16 cellular contexts compared by ENCODE assay signal in the genomic region with DNA sequence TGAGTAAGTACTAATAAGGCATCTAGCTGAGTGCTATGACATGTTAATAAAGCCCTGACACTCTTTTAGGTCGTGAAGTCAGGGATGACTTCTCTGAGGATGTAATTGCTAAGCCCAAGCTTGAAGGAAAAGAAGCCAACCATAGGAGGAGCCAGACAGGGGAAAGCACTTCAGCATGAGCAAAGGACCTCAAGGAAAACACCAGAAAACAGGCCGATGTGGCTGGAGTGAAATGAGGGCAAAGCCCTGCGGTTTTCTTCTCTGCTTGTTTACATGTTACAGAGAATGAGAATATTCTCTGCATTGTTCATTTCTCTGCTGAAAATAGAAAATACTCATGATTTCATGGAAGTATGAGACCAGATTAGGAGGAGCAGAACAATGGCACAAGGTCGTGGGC.
DNase-seq lines count a peak whose midpoint lies in the region; ATAC-seq and TF ChIP-seq lines count a peak whose summit lies in the region.
"Had no signal": no experiment of that assay in that cellular context is flagged by ENCODE, and none has a peak within 500 bp of the region (broad histone marks: within the 10 kb centered on the region; RNA-seq: fewer than 3 reads in every experiment).

No MANE protein-coding gene starts in this region.

- no peak for DNase-seq in BJ (ENCODE audit: low read depth)
- DNase-seq in LHCN-M2 (ENCODE audit: low read depth): peak; percentile 15
- peak; percentile 59 for DNase-seq in fibroblast of peridontal ligament (ENCODE audit: extremely low read depth)
- no peak for DNase-seq in spleen
- DNase-seq in COLO668 (lab: John Stamatoyannopoulos, UW; ENCODE audit: unreplicated experiment): no peak
- no peak for DNase-seq in cerebellar nuclear complex (lab: John Stamatoyannopoulos, UW)
- DNase-seq in posterior cingulate gyrus: no peak
- DNase-seq: AML-193; CD4-positive, CD25-positive, alpha-beta regulatory T cell; DMS153; DMS79 treated with DMSO at 0.1 percent for 48 hours; GDM1; KG1 had no signal

- ATAC-seq in HG03460 (IDR thresholded peaks at IDR 0.05; ENCODE audit: unreplicated experiment): no peak
- ATAC-seq: HCT116 had no signal

- intact Hi-C loops in spleen (cut with DNase I; ENCODE audit: low total_unique reads): no loop called here
- intact Hi-C loops in posterior cingulate gyrus (cut with DNase I): no loop called here

- WGBS in spleen, 5 donors: 48 to 69% (median 54%) methylated on average over 4 of the region's 4 CpGs

- H3K4me3 ChIP-seq in BJ (ENCODE audit: low read depth, low read length) (no peak overlapping the region), spleen (no peak overlapping the region)
- H3K4me3 ChIP-seq: BLaER1 treated with 17β-estradiol and CSF1 and Interleukin-3, amounts not matched to agents 10 nM and 100 nM had no signal

- no peak for TF ChIP-seq POLR2A in spleen (IDR thresholded peaks at IDR 0.05)

- peak overlapping the region in 6 of 8 donors; percentile 34 to 84 (median 62) for H3K27ac ChIP-seq in spleen
- H3K27ac ChIP-seq: BLaER1 treated with 17β-estradiol and CSF1 and Interleukin-3, amounts not matched to agents 10 nM and 100 nM had no signal

- H3K27me3 ChIP-seq in BJ (ENCODE audit: control insufficient read depth, insufficient read depth, low read length) (no peaks in the 10 kb centered on the region), spleen (replicated peaks in 1 of 7) (no peaks in the 10 kb centered on the region)
- H3K27me3 ChIP-seq: BLaER1 treated with 17β-estradiol and CSF1 and Interleukin-3, amounts not matched to agents 10 nM and 100 nM had no signal

- H3K36me3 ChIP-seq in BJ (ENCODE audit: control insufficient read depth, insufficient read depth, low read length) (no peaks in the 10 kb centered on the region), spleen (no peaks in the 10 kb centered on the region)
- H3K36me3 ChIP-seq: BLaER1 treated with 17β-estradiol and CSF1 and Interleukin-3, amounts not matched to agents 10 nM and 100 nM had no signal

- POLR2A ChIA-PET in BJ (lab: Charles Lee): no interaction called here

- TF ChIP-seq CTCF in BJ (IDR thresholded peaks at IDR 0.05; ENCODE audit: insufficient read depth, low read depth, low read length) (0 out of 2 replicates have a peak, but pooled peaks have one; percentile 7), spleen (IDR thresholded peaks at IDR 0.05 in 8 of 11, conservative IDR thresholded peaks at IDR 0.05 in 3 of 11) (no peak)

- H3K9me3 ChIP-seq in spleen: peaks cover 0 to 8% (median 0%) of the 10 kb centered on the region in 8 donors

- no peaks in the 10 kb centered on the region for H3K4me1 ChIP-seq in spleen

- CTCF ChIA-PET in BJ (lab: Yijun Ruan, JAX): interaction anchor here (1.1 kb wide), 1 partner anchor 21 kb away, joined by 5 read pairs; no protein-coding TSS in a partner anchor

Comparison
In these comparisons a context has a peak if more than half of its experiments do, and no peak if none do; other contexts are left out.
1. DNase-seq: peak in LHCN-M2 (single experiment) and fibroblast of peridontal ligament (single experiment); none in BJ (single experiment), spleen (single experiment), COLO668 (single experiment), cerebellar nuclear complex (0 of 2) and posterior cingulate gyrus (0 of 10).